ENCODE assay signal across 11 cellular contexts in the genomic region with DNA sequence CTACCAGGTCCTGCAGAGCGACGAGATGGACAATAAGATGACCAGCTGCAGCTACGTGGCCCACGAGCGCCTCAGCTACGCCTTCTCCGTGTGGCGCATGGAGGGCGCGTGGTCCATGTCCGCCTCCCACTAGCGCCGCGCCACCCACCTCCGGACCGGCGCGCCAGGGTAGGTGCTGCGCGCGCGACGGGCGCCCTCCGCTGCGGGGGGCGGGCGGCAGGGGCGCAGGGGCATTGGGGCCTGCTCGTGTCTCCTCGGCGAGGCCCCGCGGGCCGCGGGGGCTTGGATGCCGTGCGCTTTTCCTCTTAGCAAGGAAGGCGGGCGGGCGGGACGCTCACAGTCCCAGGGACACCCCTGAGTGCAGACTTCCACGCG. TPM values are rescaled to one million over a fixed set of nuclear protein-coding genes. Genes with fewer than 3 reads are reported as not detected.
A peak's percentile ranks its signal among the peaks of the same experiment; 100 is the strongest.
DNase-seq lines count a peak whose midpoint lies in the region; ATAC-seq and TF ChIP-seq lines count a peak whose summit lies in the region.
"Had no signal": no experiment of that assay in that cellular context is flagged by ENCODE, and none has a peak within 500 bp of the region (broad histone marks: within the 10 kb centered on the region; RNA-seq: fewer than 3 reads in every experiment).

No MANE protein-coding gene starts in this region.

- no peaks in the 10 kb centered on the region for H3K9me2 ChIP-seq in PC-3 (replicated peaks; ENCODE audit: low read length)

- BruUV-seq in PC-3 (replicated peaks; lab: Mats Ljungman, UMichigan): no TSS peak

- no peaks in the 10 kb centered on the region for H3F3A ChIP-seq in PC-3 (ENCODE audit: low read length, unreplicated experiment)

- H3K27ac Mint-ChIP-seq in mesothelial cell of epicardium: peak overlapping the region; percentile 43

- ATAC-seq in PC-3: no peak
- ATAC-seq in HG02623 (IDR thresholded peaks at IDR 0.05; ENCODE audit: unreplicated experiment): no peak

- H3K9me3 ChIP-seq in PC-3 (ENCODE audit: low read length) (no peaks in the 10 kb centered on the region), esophagus (ENCODE audit: control insufficient read depth in 2 of 2, insufficient read depth in 1 of 2, low read depth in 1 of 2, low read length in 1 of 2) (peaks cover 0 to 4% of the 10 kb centered on the region in 2 donors), suprapubic skin (no peaks in the 10 kb centered on the region)

- no peaks in the 10 kb centered on the region for H3K9me3 Mint-ChIP-seq in mesothelial cell of epicardium
- H3K9me3 Mint-ChIP-seq: central memory CD8-positive, alpha-beta T cell had no signal

- H3K27me3 ChIP-seq in PC-3 (ENCODE audit: low read length) (no peaks in the 10 kb centered on the region), esophagus (ENCODE audit: control insufficient read depth in 1 of 2, insufficient read depth in 2 of 2, low read length in 2 of 2) (peaks cover 0 to 20% of the 10 kb centered on the region in 2 donors), suprapubic skin (peaks cover 66% of the 10 kb centered on the region)

- H2AFZ ChIP-seq in PC-3 (ENCODE audit: low read length): no peak overlapping the region

- peaks cover 83% of the 10 kb centered on the region for H3K27me3 Mint-ChIP-seq in mesothelial cell of epicardium (ENCODE audit: low read depth)

- H3K4me3 ChIP-seq in PC-3 (ENCODE audit: low read length) (peak overlapping the region; percentile 58), esophagus (ENCODE audit: low read depth in 1 of 2, low read length in 2 of 2) (peak overlapping the region; percentile 37 to 46), suprapubic skin (peak overlapping the region; percentile 59)

- TF ChIP-seq EP300 in suprapubic skin (IDR thresholded peaks at IDR 0.05): no peak

- no peaks in the 10 kb centered on the region for H3K36me3 ChIP-seq in PC-3 (ENCODE audit: low read depth, low read length)
- H3K36me3 ChIP-seq in esophagus (ENCODE audit: control insufficient read depth in 2 of 2, insufficient read depth in 2 of 2, low read length in 1 of 2): no peaks in the 10 kb centered on the region
- H3K36me3 ChIP-seq in suprapubic skin: no peaks in the 10 kb centered on the region

- POLR2A ChIA-PET in PC-3 (lab: Charles Lee; ENCODE audit: unreplicated experiment): no interaction called here

- no peak for TF ChIP-seq POLR2A in suprapubic skin (IDR thresholded peaks at IDR 0.05)

- CTCF ChIA-PET in PC-3 (lab: Charles Lee): no interaction called here

- no peaks in the 10 kb centered on the region for H3K36me3 Mint-ChIP-seq in mesothelial cell of epicardium

- TF ChIP-seq CTCF in PC-3 (conservative IDR thresholded peaks at IDR 0.05; ENCODE audit: low read depth, low read length): no peak
- no peak for TF ChIP-seq CTCF in mesothelial cell of epicardium (IDR thresholded peaks at IDR 0.05; ENCODE audit: unreplicated experiment)
- TF ChIP-seq CTCF in suprapubic skin (IDR thresholded peaks at IDR 0.05): no peak

- peak overlapping the region; percentile 56; the same call in 1 of the 2 replicates for H3K4me2 ChIP-seq in PC-3 (ENCODE audit: low read length)

- WGBS in esophagus, 2 donors: 7 to 9% methylated on average over 31 to 44 of the region's 44 CpGs
- WGBS in suprapubic skin: 7% methylated on average over 11 of the region's 44 CpGs

- H4K20me1 ChIP-seq in PC-3 (ENCODE audit: low read length): no peaks in the 10 kb centered on the region

- no peak overlapping the region for H3K9ac ChIP-seq in PC-3 (ENCODE audit: low read length)

- no peak for DNase-seq in PC-3
- no peak for DNase-seq in mesothelial cell of epicardium (ENCODE audit: low spot score in 2 of 2, unreplicated experiment in 2 of 2)
- DNase-seq in suprapubic skin (ENCODE audit: low spot score in 2 of 2): no peak
- no peak for DNase-seq in activated naive CD4-positive, alpha-beta T cell treated with Interleukin-2 at 50 U/mL for 16 hours
- DNase-seq in UCSD-AML1 (lab: John Stamatoyannopoulos, UW; ENCODE audit: unreplicated experiment): no peak
- DNase-seq in anterior cingulate cortex (lab: John Stamatoyannopoulos, UW): no peak
- DNase-seq: activated CD4-positive, alpha-beta T cell treated with anti-CD3 and anti-CD28 coated beads, Interleukin-2, amount 50 U/mL, for 4 hours; NCI-H1092 treated with DMSO at 0.1 percent for 48 hours had no signal

- no peaks in the 10 kb centered on the region for H3K4me1 ChIP-seq in PC-3 (ENCODE audit: insufficient read depth, low read length)
- H3K4me1 ChIP-seq in esophagus (ENCODE audit: control insufficient read depth in 2 of 2, insufficient read depth in 2 of 2, low read length in 1 of 2): peaks cover 0 to 8% of the 10 kb centered on the region in 2 donors
- peaks cover 27% of the 10 kb centered on the region for H3K4me1 ChIP-seq in suprapubic skin

- peaks cover 20% of the 10 kb centered on the region for H3K4me1 Mint-ChIP-seq in mesothelial cell of epicardium
- H3K4me1 Mint-ChIP-seq: central memory CD8-positive, alpha-beta T cell had no signal

- H3K4me3 Mint-ChIP-seq in mesothelial cell of epicardium: peak overlapping the region; percentile 74
- H3K4me3 Mint-ChIP-seq: central memory CD8-positive, alpha-beta T cell had no signal

- intact Hi-C loops in PC-3 (cut with micrococcal nuclease): no loop called here

- no peak overlapping the region for H3K27ac ChIP-seq in PC-3 (ENCODE audit: low read length)
- peak overlapping the region; percentile 16 to 73 for H3K27ac ChIP-seq in esophagus (ENCODE audit: low read depth in 2 of 2, low read length in 1 of 2)
- H3K27ac ChIP-seq in suprapubic skin: peak overlapping the region; percentile 89

- no peaks in the 10 kb centered on the region for H3K79me2 ChIP-seq in PC-3 (ENCODE audit: low read length)

RNA-seq across cellular contexts. Expression of a gene that starts 0.7 kb away (rescaled TPM):
- total RNA-seq in PC-3 (2014; rRNA removed): 4.4 and 5.8 TPM in 2 replicates
- 1 to 10 TPM; 1.8 to 5.2 TPM for polyA plus RNA-seq in esophagus
- 17.8 to 19.6 TPM (median 18.6 TPM) in 3 replicates for total RNA-seq in mesothelial cell of epicardium
- total RNA-seq in suprapubic skin: 10 to 100 TPM; 14.7 to 72.7 (median 30.4) TPM
